In the genomic region with DNA sequence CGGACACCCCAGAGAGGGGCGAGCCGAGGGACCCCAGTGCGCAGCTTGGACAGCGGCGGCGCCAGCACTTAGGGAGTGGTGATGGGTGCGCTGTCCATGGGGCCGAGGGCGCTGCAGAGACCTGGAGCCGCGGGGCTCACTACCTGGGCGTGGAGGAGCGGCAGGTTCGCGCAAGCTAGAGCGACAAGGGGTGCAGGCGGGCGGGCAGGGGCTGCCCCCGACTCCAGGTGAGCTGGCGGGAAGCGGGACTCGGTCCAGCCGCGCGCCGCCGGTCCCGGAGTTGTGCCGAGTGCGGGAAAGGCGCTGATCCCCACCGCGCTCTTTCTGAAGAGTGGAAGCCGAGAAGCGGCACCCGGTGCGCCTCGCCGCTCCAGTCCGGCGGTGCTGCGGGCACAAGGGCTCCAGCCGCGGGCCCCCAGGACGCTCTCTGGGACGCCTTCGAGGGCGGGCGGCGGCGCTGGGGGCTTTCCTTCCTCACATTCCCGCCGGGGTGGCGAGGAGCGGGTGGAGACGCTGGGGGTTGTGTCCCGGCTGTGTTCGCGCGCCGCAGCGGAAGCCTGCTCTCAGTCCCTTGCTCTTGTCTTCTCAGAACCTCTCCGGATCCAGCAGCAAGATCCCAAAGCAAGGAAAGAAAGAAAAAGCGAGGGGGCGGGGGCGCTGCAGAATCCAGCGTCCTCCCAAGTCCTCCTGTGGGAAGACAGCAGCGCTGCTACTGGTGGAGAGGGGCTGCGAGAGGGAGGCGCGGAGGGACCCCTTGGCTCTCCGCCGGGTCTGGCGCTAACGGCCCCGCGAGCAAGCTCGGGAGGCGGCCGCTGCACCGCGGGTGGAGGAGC, we compare ENCODE assay signal across 8 cellular contexts. TPM values are rescaled to one million over a fixed set of nuclear protein-coding genes. Genes with fewer than 3 reads are reported as not detected.
DNase-seq lines count a peak whose midpoint lies in the region; ATAC-seq and TF ChIP-seq lines count a peak whose summit lies in the region.

A gene with protein sequence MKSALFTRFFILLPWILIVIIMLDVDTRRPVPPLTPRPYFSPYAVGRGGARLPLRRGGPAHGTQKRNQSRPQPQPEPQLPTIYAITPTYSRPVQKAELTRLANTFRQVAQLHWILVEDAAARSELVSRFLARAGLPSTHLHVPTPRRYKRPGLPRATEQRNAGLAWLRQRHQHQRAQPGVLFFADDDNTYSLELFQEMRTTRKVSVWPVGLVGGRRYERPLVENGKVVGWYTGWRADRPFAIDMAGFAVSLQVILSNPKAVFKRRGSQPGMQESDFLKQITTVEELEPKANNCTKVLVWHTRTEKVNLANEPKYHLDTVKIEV (minus strand): TSS at position 610 of the 833 bp plus-strand sequence. CDS start 631 bp downstream, outside the sequence.

- TF ChIP-seq POLR2A in breast epithelium (IDR thresholded peaks at IDR 0.05), result no peak

- H3K9me3 ChIP-seq in ES-I3 (ENCODE audit: control insufficient read depth, insufficient read depth, low read length) (no peaks in the 10 kb centered on the region), breast epithelium (no peaks in the 10 kb centered on the region)

- peaks cover 0 to 7% of the 10 kb centered on the region in 2 donors for H3K27me3 ChIP-seq in breast epithelium

- H3K36me3 ChIP-seq in ES-I3 (ENCODE audit: insufficient read depth, low read length) (no peaks in the 10 kb centered on the region), breast epithelium (no peaks in the 10 kb centered on the region)

- H3K4me1 ChIP-seq in ES-I3 (ENCODE audit: insufficient read depth, low read length) (peaks cover 7% of the 10 kb centered on the region; the same call in 1 of the 2 replicates), breast epithelium (peaks cover 0 to 4% of the 10 kb centered on the region in 2 donors)

- DNase-seq in NCI-H2171 (lab: John Stamatoyannopoulos, UW), result peak; percentile 62
- DNase-seq in breast epithelium (ENCODE audit: low spot score in 2 of 2), result no peak
- peak; percentile 69 for DNase-seq in islet precursor cell
- DNase-seq in stimulated activated CD8-positive, alpha-beta memory T cell treated with anti-CD3 and anti-CD28 coated beads, Interleukin-4, amount 100 ng/mL, for 48 hours, result peak; percentile 25
- DNase-seq in NOMO-1 treated with DMSO at 0.1 percent for 48 hours (lab: John Stamatoyannopoulos, UW; ENCODE audit: unreplicated experiment), result no peak

- TF ChIP-seq CTCF in breast epithelium (IDR thresholded peaks at IDR 0.05), result no peak

- intact Hi-C loops in breast epithelium (cut with DNase I; ENCODE audit: low total_unique reads), result no loop called here

- ATAC-seq in GM21619 (IDR thresholded peaks at IDR 0.05; ENCODE audit: unreplicated experiment) (peak; percentile 9), HG02610 (IDR thresholded peaks at IDR 0.05; ENCODE audit: unreplicated experiment) (no peak)

- H3K9ac ChIP-seq in ES-I3 (ENCODE audit: low read depth, low read length), result peak within 1 kb of the TSS; percentile 67; the same call in 1 of the 2 replicates

- peak within 1 kb of the TSS; percentile 47 to 75 (median 56) for H3K4me3 ChIP-seq in breast epithelium

- H3K27ac ChIP-seq in breast epithelium, result no peak within 1 kb of the TSS

RNA-seq across cellular contexts. Expression of the gene that starts here (rescaled TPM):
- under 1 TPM in 2 of 3 donors, not detected in 1; under 0.01 to 0.29 TPM for total RNA-seq in breast epithelium

Comparison
In these comparisons a context has a peak if more than half of its experiments do, and no peak if none do; other contexts are left out.
1. DNase-seq: peak in NCI-H2171 (single experiment), islet precursor cell (single experiment) and stimulated activated CD8-positive, alpha-beta memory T cell treated with anti-CD3 and anti-CD28 coated beads, Interleukin-4, amount 100 ng/mL, for 48 hours (single experiment); none in breast epithelium (0 of 2) and NOMO-1 treated with DMSO at 0.1 percent for 48 hours (single experiment).